Comparison of ENCODE assay signal across 20 cellular contexts in genomic region chr5:179872356-179873160, GRCh38.
"Had no signal": no experiment of that assay in that cellular context is flagged by ENCODE, and none has a peak within 500 bp of the region (broad histone marks: within the 10 kb centered on the region; RNA-seq: fewer than 3 reads in every experiment).

No MANE protein-coding gene starts in this region.

- DNase-seq: activated B cell treated with CpG ODN at 0.5 μM for 24 hours; activated CD4-positive, alpha-beta T cell treated with anti-CD3 and anti-CD28 coated beads, Interleukin-2, amount 50 U/mL, for 1 hour; activated CD8-positive, alpha-beta T cell treated with anti-CD3 and anti-CD28 coated beads for 36 hours; activated gamma-delta T cell treated with Interleukin-2 at 50 U/mL for 16 hours; activated naive CD4-positive, alpha-beta T cell treated with anti-CD3 and anti-CD28 coated beads, Interleukin-2, amount 50 U/mL, for 16 hours; activated T-cell treated with anti-CD3 and anti-CD28 coated beads, Interleukin-2, amount 50 U/mL, for 4 hours; amniotic stem cell; dermis blood vessel endothelial cell; effector CD4-positive, alpha-beta T cell; mammary epithelial cell; occipital lobe; right cardiac atrium; stimulated activated CD4-positive, alpha-beta T cell treated with anti-CD3 and anti-CD28 coated beads, Interleukin-2, amount 100 ng/mL, for 48 hours; stimulated activated naive CD8-positive, alpha-beta T cell treated with anti-CD3 and anti-CD28 coated beads, Interleukin-15, Interleukin-2, amounts not matched to agents 100 U/mL and 50 U/mL, for 24 hours; T-helper 2 cell; testis; trophoblast cell had no signal

- H3K4me3 Mint-ChIP-seq: activated B cell treated with CpG ODN at 0.5 μM for 24 hours; activated CD8-positive, alpha-beta T cell treated with anti-CD3 and anti-CD28 coated beads for 36 hours; activated T-cell treated with anti-CD3 and anti-CD28 coated beads, Interleukin-2, amount 50 U/mL, for 4 hours; activated T-helper 17 cell treated with anti-CD3 and anti-CD28 coated beads, Interleukin-2, amount 50 U/mL, for 72 hours; central memory CD8-positive, alpha-beta T cell had no signal

- H3K27me3 Mint-ChIP-seq: activated B cell treated with CpG ODN at 0.5 μM for 24 hours; activated CD8-positive, alpha-beta T cell treated with anti-CD3 and anti-CD28 coated beads for 36 hours; activated T-helper 17 cell treated with anti-CD3 and anti-CD28 coated beads, Interleukin-2, amount 50 U/mL, for 72 hours; central memory CD8-positive, alpha-beta T cell had no signal

- H3K27ac Mint-ChIP-seq: activated B cell treated with CpG ODN at 0.5 μM for 24 hours; activated CD8-positive, alpha-beta T cell treated with anti-CD3 and anti-CD28 coated beads for 36 hours; activated T-helper 17 cell treated with anti-CD3 and anti-CD28 coated beads, Interleukin-2, amount 50 U/mL, for 72 hours had no signal

- H3K27me3 ChIP-seq: esophagus muscularis mucosa, testis had no signal

- H3K9me3 Mint-ChIP-seq: activated B cell treated with CpG ODN at 0.5 μM for 24 hours; activated CD8-positive, alpha-beta T cell treated with anti-CD3 and anti-CD28 coated beads for 36 hours; activated T-cell treated with anti-CD3 and anti-CD28 coated beads, Interleukin-2, amount 50 U/mL, for 4 hours; activated T-helper 17 cell treated with anti-CD3 and anti-CD28 coated beads, Interleukin-2, amount 50 U/mL, for 72 hours; central memory CD8-positive, alpha-beta T cell had no signal

- H3K4me3 ChIP-seq: esophagus muscularis mucosa, testis had no signal

- H3K27ac ChIP-seq: esophagus muscularis mucosa, testis had no signal

- H3K9me3 ChIP-seq: esophagus muscularis mucosa, testis had no signal

- ATAC-seq: activated T-cell treated with anti-CD3 and anti-CD28 coated beads, Interleukin-2, amount 50 U/mL, for 4 hours; activated T-helper 17 cell treated with anti-CD3 and anti-CD28 coated beads, Interleukin-2, amount 50 U/mL, for 72 hours; right cardiac atrium; stimulated activated naive CD8-positive, alpha-beta T cell treated with anti-CD3 and anti-CD28 coated beads, Interleukin-15, Interleukin-2, amounts not matched to agents 100 U/mL and 50 U/mL, for 24 hours had no signal

- H3K4me1 Mint-ChIP-seq: activated B cell treated with CpG ODN at 0.5 μM for 24 hours; central memory CD8-positive, alpha-beta T cell had no signal
